Comparison of ENCODE assay signal across 1 cellular context in genomic region chr6:33609019-33609418, GRCh38.
TF ChIP-seq lines count a peak whose summit lies in the region.

No MANE protein-coding gene starts in this region.

TF ChIP-seq in H1, 55 proteins besides CTCF, POLR2A, EP300 and RAD21:
- TF ChIP-seq NRF1 (IDR thresholded peaks at IDR 0.05; ENCODE audit: low read depth, low read length), result no peak
- no peak for TF ChIP-seq EGR1 (IDR thresholded peaks at IDR 0.05; ENCODE audit: borderline replicate concordance, low read depth, low read length)
- TF ChIP-seq POLR2AphosphoS5 (IDR thresholded peaks at IDR 0.05; ENCODE audit: low read depth, low read length), result no peak
- no peak for TF ChIP-seq ZNF274 (IDR thresholded peaks at IDR 0.05; ENCODE audit: borderline replicate concordance, extremely low read depth, low read length)
- no peak for TF ChIP-seq CBX5 (IDR thresholded peaks at IDR 0.05; ENCODE audit: low read depth, low read length)
- no peak for TF ChIP-seq CHD2 (IDR thresholded peaks at IDR 0.05; ENCODE audit: low read length)
- TF ChIP-seq EZH2 (IDR thresholded peaks at IDR 0.05; ENCODE audit: low read depth, low read length, severe bottlenecking), result no peak
- no peak for TF ChIP-seq RXRA (IDR thresholded peaks at IDR 0.05; ENCODE audit: insufficient read depth, low read depth, low read length)
- TF ChIP-seq CREB1 (IDR thresholded peaks at IDR 0.05), result no peak
- no peak for TF ChIP-seq GABPA (IDR thresholded peaks at IDR 0.05; ENCODE audit: borderline replicate concordance, insufficient read depth, low read length)
- no peak for TF ChIP-seq CHD1 (IDR thresholded peaks at IDR 0.05; ENCODE audit: low read depth, low read length)
- no peak for TF ChIP-seq KDM1A (IDR thresholded peaks at IDR 0.05; ENCODE audit: borderline replicate concordance, low read length)
- no peak for TF ChIP-seq SUZ12 (IDR thresholded peaks at IDR 0.05; ENCODE audit: low read length)
- no peak for TF ChIP-seq TEAD4 (IDR thresholded peaks at IDR 0.05; ENCODE audit: low read depth, low read length)
- TF ChIP-seq SIX5 (IDR thresholded peaks at IDR 0.05; ENCODE audit: low read depth, low read length), result no peak
- no peak for TF ChIP-seq JUND (IDR thresholded peaks at IDR 0.05; ENCODE audit: low read length)
TF ChIP-seq in H1: peak in this region for 0.
